ENCODE assay signal across 8 cellular contexts in the genomic region with DNA sequence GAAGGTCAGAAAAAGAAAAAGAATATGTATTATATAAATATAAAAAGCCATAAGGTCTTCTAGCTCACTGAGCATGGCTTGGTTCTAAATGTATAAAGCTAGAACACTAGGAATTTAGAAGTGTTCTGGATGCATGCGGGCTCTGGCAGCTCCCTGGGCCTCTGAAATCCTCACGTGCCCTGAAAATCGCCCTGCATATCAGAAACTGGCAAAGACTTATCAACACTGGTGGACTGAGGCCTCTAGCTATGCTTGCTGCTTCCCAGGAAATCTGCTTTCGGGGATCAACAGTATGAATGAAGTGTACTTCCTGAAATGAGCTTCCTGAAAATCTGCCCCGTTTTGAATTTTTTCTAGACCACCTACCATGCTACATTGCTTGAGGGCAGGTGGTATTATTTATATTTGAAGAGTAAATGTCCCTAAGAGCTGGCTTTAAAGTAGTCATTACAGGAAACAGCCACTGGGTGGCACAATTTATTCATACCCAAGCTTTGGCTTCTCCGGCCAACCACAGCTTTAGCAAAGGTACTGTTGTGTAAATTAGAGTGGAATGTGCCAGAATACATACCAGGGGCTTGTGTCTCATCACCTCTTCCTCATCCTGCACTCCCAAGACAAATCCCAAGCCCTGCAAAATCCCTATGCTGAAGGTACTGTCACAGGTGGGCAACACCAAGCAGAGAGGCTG. TPM values are rescaled to one million over a fixed set of nuclear protein-coding genes. Genes with fewer than 3 reads are reported as not detected.
DNase-seq lines count a peak whose midpoint lies in the region; ATAC-seq and TF ChIP-seq lines count a peak whose summit lies in the region.

No MANE protein-coding gene starts in this region.

- H3K9me3 Mint-ChIP-seq in effector memory CD8-positive, alpha-beta T cell = no peaks in the 10 kb centered on the region
- no peaks in the 10 kb centered on the region for H3K9me3 Mint-ChIP-seq in type B pancreatic cell

- H3K4me1 Mint-ChIP-seq in effector memory CD8-positive, alpha-beta T cell (ENCODE audit: low read depth in 2 of 2) = peaks cover 0 to 4% of the 10 kb centered on the region in 2 donors
- no peaks in the 10 kb centered on the region for H3K4me1 Mint-ChIP-seq in type B pancreatic cell (ENCODE audit: unreplicated experiment)

- peak; percentile 89 for TF ChIP-seq CTCF in type B pancreatic cell (conservative IDR thresholded peaks at IDR 0.05)

- DNase-seq in AG08395 (ENCODE audit: low spot score) = peak; percentile 75
- DNase-seq in NCI-H1105 treated with DMSO at 0.1 percent for 48 hours (lab: John Stamatoyannopoulos, UW) = peak; percentile 47
- DNase-seq in T1000 (lab: John Stamatoyannopoulos, UW) = peak; percentile 33
- DNase-seq in effector memory CD8-positive, alpha-beta T cell = peak; percentile 18 to 43 (median 24)
- peak; percentile 87 for DNase-seq in medulla oblongata (ENCODE audit: extremely low spot score)
- DNase-seq in type B pancreatic cell (ENCODE audit: extremely low spot score, unreplicated experiment) = no peak

- peak; percentile 73 for ATAC-seq in GM18498 (IDR thresholded peaks at IDR 0.05; ENCODE audit: unreplicated experiment)
- peak; percentile 77 for ATAC-seq in HG02852 (IDR thresholded peaks at IDR 0.05; ENCODE audit: unreplicated experiment)
- peak; percentile 65 for ATAC-seq in effector memory CD8-positive, alpha-beta T cell (replicated peaks)

- no peaks in the 10 kb centered on the region for H3K27me3 Mint-ChIP-seq in effector memory CD8-positive, alpha-beta T cell
- no peaks in the 10 kb centered on the region for H3K27me3 Mint-ChIP-seq in type B pancreatic cell

- H3K4me3 Mint-ChIP-seq in effector memory CD8-positive, alpha-beta T cell = no peak overlapping the region
- H3K4me3 Mint-ChIP-seq in type B pancreatic cell = no peak overlapping the region

- H3K27ac Mint-ChIP-seq in effector memory CD8-positive, alpha-beta T cell = peak overlapping the region in 1 of 2 donors; percentile 60
- peak overlapping the region; percentile 77 for H3K27ac Mint-ChIP-seq in type B pancreatic cell

- H3K36me3 Mint-ChIP-seq in effector memory CD8-positive, alpha-beta T cell (ENCODE audit: insufficient read depth) = peaks cover 62% of the 10 kb centered on the region
- peaks cover 14% of the 10 kb centered on the region for H3K36me3 Mint-ChIP-seq in type B pancreatic cell

RNA-seq across cellular contexts. Expression of a gene that starts 17.7 kb away (rescaled TPM):
- 83.2 and 138 TPM in 2 replicates for total RNA-seq in type B pancreatic cell (ENCODE audit: low replicate concordance)

RNA-seq across cellular contexts. Expression of a gene that starts 34.5 kb away (rescaled TPM):
- total RNA-seq in type B pancreatic cell (ENCODE audit: low replicate concordance) = 88.2 and 94.3 TPM in 2 replicates

RNA-seq across cellular contexts. Expression of a gene that starts 34.5 kb away (rescaled TPM):
- 9.9 and 13.0 TPM in 2 replicates for total RNA-seq in type B pancreatic cell (ENCODE audit: low replicate concordance)
